In genomic region chr7:1065263-1066260, GRCh38 we compare ENCODE assay signal across 8 cellular contexts. TPM values are rescaled to one million over a fixed set of nuclear protein-coding genes. Genes with fewer than 3 reads are reported as not detected.
DNase-seq lines count a peak whose midpoint lies in the region; TF ChIP-seq lines count a peak whose summit lies in the region.

No MANE protein-coding gene starts in this region.

- no peaks in the 10 kb centered on the region for H3K27me3 Mint-ChIP-seq in brain

- DNase-seq in DMS53 treated with DMSO at 0.1 percent for 48 hours (lab: John Stamatoyannopoulos, UW; ENCODE audit: unreplicated experiment) (peak; percentile 56), GOT3 (lab: John Stamatoyannopoulos, UW) (peak; percentile 67), NCI-H1092 treated with DMSO at 0.1 percent for 48 hours (lab: John Stamatoyannopoulos, UW) (peak; percentile 57), inferior parietal cortex (ENCODE audit: extremely low spot score) (peak; percentile 77), LoVo (ENCODE audit: low spot score) (no peak)
- DNase-seq in stimulated activated CD4-positive, alpha-beta T cell treated with anti-CD3 and anti-CD28 coated beads, Interleukin-15, amount 100 ng/mL, for 1 hour (ENCODE audit: low read depth in 1 of 2, low spot score in 1 of 2), result peak; percentile 65 to 73

- peak overlapping the region in 1 of 5 experiments; percentile 35 for H3K4me3 Mint-ChIP-seq in brain

- H3K27ac ChIP-seq in VCaP, result peak overlapping the region; percentile 9; the same call in 1 of the 2 replicates

- H3K36me3 Mint-ChIP-seq in brain, result peaks cover 3% of the 10 kb centered on the region

- peaks cover 0 to 3% (median 0%) of the 10 kb centered on the region in 5 experiments for H3K9me3 Mint-ChIP-seq in brain

- H3K27ac Mint-ChIP-seq in brain, result no peak overlapping the region

- TF ChIP-seq CTCF in VCaP (conservative IDR thresholded peaks at IDR 0.05) (peak; percentile 93), brain (conservative IDR thresholded peaks at IDR 0.05) (peak; percentile 94 to 96)

- H3K4me1 Mint-ChIP-seq in brain, result peaks cover 26% of the 10 kb centered on the region

RNA-seq across cellular contexts. Expression of gene GPR146, which starts 21.2 kb away (rescaled TPM):
- polyA plus RNA-seq in brain (ENCODE audit: insufficient read depth, low read depth, low replicate concordance), result 10.5 TPM

RNA-seq across cellular contexts. Expression of gene GPER1, which starts 22.4 kb away (rescaled TPM):
- polyA plus RNA-seq in brain (ENCODE audit: insufficient read depth, low read depth, low replicate concordance), result 10.9 TPM
